ENCODE assay signal across 1 cellular context in genomic region chr19:39411832-39412099, GRCh38.
TF ChIP-seq lines count a peak whose summit lies in the region.

No MANE protein-coding gene starts in this region.

TF ChIP-seq in HepG2, 621 proteins besides CTCF, POLR2A, EP300 and RAD21:
- TF ChIP-seq ZNF205 (CRISPR knock-in tag; IDR thresholded peaks at IDR 0.05) = peak; percentile 40; the same call in 1 of the 2 replicates
- peak; percentile 47; the same call in 1 of the 2 replicates for TF ChIP-seq HNF4A (CRISPR knock-in tag; IDR thresholded peaks at IDR 0.05)
- 0 out of 2 replicates have a peak, but pooled peaks have one; percentile 46 for TF ChIP-seq ZNF770 (CRISPR knock-in tag; IDR thresholded peaks at IDR 0.05)
- TF ChIP-seq GATAD2A (CRISPR knock-in tag; IDR thresholded peaks at IDR 0.05) = 0 out of 2 replicates have a peak, but pooled peaks have one; percentile 42
- no peak for TF ChIP-seq HOMEZ (CRISPR knock-in tag; IDR thresholded peaks at IDR 0.05; ENCODE audit: low read depth)
- TF ChIP-seq ZNF431 (CRISPR knock-in tag; IDR thresholded peaks at IDR 0.05; ENCODE audit: borderline replicate concordance, low read depth) = no peak
- peak; percentile 10; the same call in 1 of the 2 replicates for TF ChIP-seq POGK (CRISPR knock-in tag; conservative IDR thresholded peaks at IDR 0.05)
- TF ChIP-seq PHF5A (CRISPR knock-in tag; IDR thresholded peaks at IDR 0.05; ENCODE audit: low read depth, unreplicated experiment) = peak; percentile 60
- no peak for TF ChIP-seq ATF7 (IDR thresholded peaks at IDR 0.05)
- TF ChIP-seq ATF7 (CRISPR knock-in tag; IDR thresholded peaks at IDR 0.05) = 0 out of 2 replicates have a peak, but pooled peaks have one; percentile 2
- no peak for TF ChIP-seq ZNF660 (CRISPR knock-in tag; IDR thresholded peaks at IDR 0.05; ENCODE audit: borderline replicate concordance, low read depth)
- 0 out of 2 replicates have a peak, but pooled peaks have one; percentile 32 for TF ChIP-seq ZNF543 (CRISPR knock-in tag; IDR thresholded peaks at IDR 0.05)
- TF ChIP-seq CC2D1A (CRISPR knock-in tag; IDR thresholded peaks at IDR 0.05) = 0 out of 2 replicates have a peak, but pooled peaks have one; percentile 57
- TF ChIP-seq JDP2 (CRISPR knock-in tag; IDR thresholded peaks at IDR 0.05; ENCODE audit: borderline replicate concordance) = no peak
- TF ChIP-seq ZNF761 (CRISPR knock-in tag; conservative IDR thresholded peaks at IDR 0.05) = 0 out of 2 replicates have a peak, but pooled peaks have one; percentile 17
- no peak for TF ChIP-seq ZNF207 (IDR thresholded peaks at IDR 0.05; ENCODE audit: borderline replicate concordance)
- peak; percentile 98 for TF ChIP-seq SMC3 (IDR thresholded peaks at IDR 0.05; ENCODE audit: low read length)
- no peak for TF ChIP-seq SATB2 (CRISPR knock-in tag; IDR thresholded peaks at IDR 0.05)
- TF ChIP-seq KIAA2018 (CRISPR knock-in tag; IDR thresholded peaks at IDR 0.05; ENCODE audit: borderline replicate concordance) = 0 out of 2 replicates have a peak, but pooled peaks have one; percentile 18
- peak; percentile 2 for TF ChIP-seq TBL1XR1 (IDR thresholded peaks at IDR 0.05; ENCODE audit: borderline replicate concordance, low read length, partially characterized antibody)
- TF ChIP-seq ZNF615 (CRISPR knock-in tag; IDR thresholded peaks at IDR 0.05; ENCODE audit: borderline replicate concordance) = 0 out of 2 replicates have a peak, but pooled peaks have one; percentile 68
- peak; percentile 57; the same call in 1 of the 2 replicates for TF ChIP-seq ZNF557 (CRISPR knock-in tag; IDR thresholded peaks at IDR 0.05)
- no peak for TF ChIP-seq ZSCAN12 (CRISPR knock-in tag; IDR thresholded peaks at IDR 0.05)
- TF ChIP-seq PLSCR1 (CRISPR knock-in tag; IDR thresholded peaks at IDR 0.05; ENCODE audit: borderline replicate concordance) = no peak
- peak; percentile 2; the same call in 1 of the 2 replicates for TF ChIP-seq SAP130 (CRISPR knock-in tag; IDR thresholded peaks at IDR 0.05; ENCODE audit: low read depth)
- peak; percentile 94 for TF ChIP-seq STAG1 (CRISPR knock-in tag; IDR thresholded peaks at IDR 0.05)
- 0 out of 2 replicates have a peak, but pooled peaks have one; percentile 49 for TF ChIP-seq ZSCAN30 (CRISPR knock-in tag; IDR thresholded peaks at IDR 0.05)
- no peak for TF ChIP-seq MED1 (CRISPR knock-in tag; IDR thresholded peaks at IDR 0.05)
- no peak for TF ChIP-seq RXRA (CRISPR knock-in tag; IDR thresholded peaks at IDR 0.05)
- peak; percentile 29; the same call in 1 of the 2 replicates for TF ChIP-seq ZFP1 (CRISPR knock-in tag; IDR thresholded peaks at IDR 0.05)
- 0 out of 2 replicates have a peak, but pooled peaks have one; percentile 2 for TF ChIP-seq ATF7-NPFF (CRISPR knock-in tag; IDR thresholded peaks at IDR 0.05; ENCODE audit: low read depth)
- peak; percentile 19; the same call in 1 of the 2 replicates for TF ChIP-seq ZNF34 (CRISPR knock-in tag; IDR thresholded peaks at IDR 0.05; ENCODE audit: borderline replicate concordance)
- peak; percentile 64; the same call in 1 of the 2 replicates for TF ChIP-seq ZNF646 (CRISPR knock-in tag; IDR thresholded peaks at IDR 0.05)
- TF ChIP-seq MTF2 (CRISPR knock-in tag; IDR thresholded peaks at IDR 0.05; ENCODE audit: borderline replicate concordance) = no peak
- TF ChIP-seq NAIF1 (CRISPR knock-in tag; IDR thresholded peaks at IDR 0.05; ENCODE audit: borderline replicate concordance) = 0 out of 2 replicates have a peak, but pooled peaks have one; percentile 23
TF ChIP-seq in HepG2: peak in this region for 23.
